In genomic region chr4:144142690-144143326, GRCh38 we compare ENCODE assay signal across 7 cellular contexts. TPM values are rescaled to one million over a fixed set of nuclear protein-coding genes. Genes with fewer than 3 reads are reported as not detected.
DNase-seq lines count a peak whose midpoint lies in the region; ATAC-seq and TF ChIP-seq lines count a peak whose summit lies in the region.
"Not testable (repeated sequence)": the region's sequence is repeated elsewhere in the genome, so short reads cannot be mapped to it uniquely, and the experiment has no call there.

No MANE protein-coding gene starts in this region.

- POLR2A ChIA-PET in activated CD8-positive, alpha-beta T cell treated with anti-CD3 and anti-CD28 coated beads for 36 hours (lab: Charles Lee); naive thymus-derived CD8-positive, alpha-beta T cell (lab: Charles Lee): not testable (repeated sequence)

- peak; percentile 61 for TF ChIP-seq CTCF in GM12864 (IDR thresholded peaks at IDR 0.05; ENCODE audit: low read depth, low read length, missing control alignments)
- TF ChIP-seq CTCF in activated CD8-positive, alpha-beta T cell treated with anti-CD3 and anti-CD28 coated beads for 36 hours (IDR thresholded peaks at IDR 0.05), result peak; percentile 55
- TF ChIP-seq CTCF in fibroblast of mammary gland (conservative IDR thresholded peaks at IDR 0.05; ENCODE audit: control insufficient read depth, insufficient read depth, low read depth, low read length), result peak; percentile 55

- not testable (repeated sequence) for H3K36me3 Mint-ChIP-seq in activated CD8-positive, alpha-beta T cell treated with anti-CD3 and anti-CD28 coated beads for 36 hours (ENCODE audit: low read depth); naive thymus-derived CD8-positive, alpha-beta T cell

- not testable (repeated sequence) for DNase-seq in GM12864 (ENCODE audit: low read depth)
- DNase-seq in NCI-H526 treated with DMSO at 0.1 percent for 48 hours (lab: John Stamatoyannopoulos, UW) (peak; percentile 31), fibroblast of mammary gland (ENCODE audit: low read depth) (peak; percentile 20)
- DNase-seq in activated CD8-positive, alpha-beta T cell treated with anti-CD3 and anti-CD28 coated beads for 36 hours, result peak; percentile 13
- DNase-seq in naive thymus-derived CD8-positive, alpha-beta T cell, result peak in 7 of 10 donors; percentile 2 to 43 (median 20)

- H3K4me1 Mint-ChIP-seq in activated CD8-positive, alpha-beta T cell treated with anti-CD3 and anti-CD28 coated beads for 36 hours (ENCODE audit: low read depth); naive thymus-derived CD8-positive, alpha-beta T cell: not testable (repeated sequence)

- CTCF ChIA-PET in activated CD8-positive, alpha-beta T cell treated with anti-CD3 and anti-CD28 coated beads for 36 hours (lab: Charles Lee), result interaction anchor here (0.7 to 0.8 kb wide), 2 partner anchors 16 to 370 kb away, joined by 3 to 4 read pairs; no protein-coding TSS in a partner anchor

- H3K9me3 Mint-ChIP-seq in activated CD8-positive, alpha-beta T cell treated with anti-CD3 and anti-CD28 coated beads for 36 hours; naive thymus-derived CD8-positive, alpha-beta T cell: not testable (repeated sequence)

- peak; percentile 91 for ATAC-seq in GM21619 (IDR thresholded peaks at IDR 0.05; ENCODE audit: unreplicated experiment)
- ATAC-seq in HG03442 (IDR thresholded peaks at IDR 0.05; ENCODE audit: unreplicated experiment), result peak; percentile 80
- ATAC-seq in activated CD8-positive, alpha-beta T cell treated with anti-CD3 and anti-CD28 coated beads for 36 hours, result not testable (repeated sequence)
- ATAC-seq in naive thymus-derived CD8-positive, alpha-beta T cell, result peak in 1 of 2 donors; percentile 33

- not testable (repeated sequence) for H3K4me3 ChIP-seq in GM12864 (ENCODE audit: low read depth, low read length); fibroblast of mammary gland (ENCODE audit: control insufficient read depth, low read depth, low read length)

- H3K27ac Mint-ChIP-seq in activated CD8-positive, alpha-beta T cell treated with anti-CD3 and anti-CD28 coated beads for 36 hours; naive thymus-derived CD8-positive, alpha-beta T cell: not testable (repeated sequence)

- not testable (repeated sequence) for H3K4me3 Mint-ChIP-seq in activated CD8-positive, alpha-beta T cell treated with anti-CD3 and anti-CD28 coated beads for 36 hours; naive thymus-derived CD8-positive, alpha-beta T cell

- H3K27me3 Mint-ChIP-seq in activated CD8-positive, alpha-beta T cell treated with anti-CD3 and anti-CD28 coated beads for 36 hours; naive thymus-derived CD8-positive, alpha-beta T cell: not testable (repeated sequence)

- intact Hi-C loops in activated CD8-positive, alpha-beta T cell treated with anti-CD3 and anti-CD28 coated beads for 36 hours (cut with micrococcal nuclease), result not testable (repeated sequence)

RNA-seq across cellular contexts. Expression of gene GYPA, which starts 2.3 kb away (rescaled TPM):
- not detected for total RNA-seq in activated CD8-positive, alpha-beta T cell treated with anti-CD3 and anti-CD28 coated beads for 36 hours
- not detected for total RNA-seq in naive thymus-derived CD8-positive, alpha-beta T cell
- not detected for polyA plus RNA-seq in naive thymus-derived CD8-positive, alpha-beta T cell
